In the genomic region with DNA sequence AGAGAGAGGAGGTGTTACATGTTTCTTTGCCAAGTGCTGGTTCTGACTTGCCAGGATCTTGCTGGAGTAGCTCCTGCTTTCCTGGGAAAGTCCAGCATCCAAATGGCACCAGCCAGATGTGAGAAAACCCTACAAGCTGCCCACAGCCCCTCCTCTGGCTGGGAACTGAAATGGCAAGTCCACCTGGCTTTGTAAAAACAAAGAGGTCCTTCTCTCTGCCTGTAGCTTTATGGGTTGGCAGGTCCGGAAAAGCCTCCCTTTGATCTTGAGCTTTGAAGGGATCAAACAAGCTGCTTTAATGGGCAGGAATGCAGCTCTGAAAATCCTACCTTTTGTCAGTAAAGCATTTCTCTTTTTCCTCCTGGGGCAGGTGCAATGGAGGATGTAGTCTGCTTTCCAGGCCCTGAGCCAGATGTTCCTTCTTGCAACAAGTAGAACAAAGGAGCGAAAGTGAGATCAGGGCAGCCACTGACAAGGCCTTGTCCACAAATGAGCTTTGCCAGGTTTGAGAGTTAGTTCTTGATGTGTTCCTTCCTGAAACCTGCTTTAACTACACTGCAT, we compare ENCODE assay signal across 1 cellular context.
A peak's percentile ranks its signal among the peaks of the same experiment; 100 is the strongest.
TF ChIP-seq lines count a peak whose summit lies in the region.

No MANE protein-coding gene starts in this region.

TF ChIP-seq in HepG2, 621 proteins besides CTCF, POLR2A, EP300 and RAD21 (continued from another document):
- TF ChIP-seq HDAC1 (CRISPR knock-in tag; IDR thresholded peaks at IDR 0.05) (peak; percentile 46; the same call in 1 of the 2 replicates), REPIN1 (CRISPR knock-in tag; IDR thresholded peaks at IDR 0.05; ENCODE audit: borderline replicate concordance, low read depth) (no peak), ZHX1 (CRISPR knock-in tag; IDR thresholded peaks at IDR 0.05; ENCODE audit: low read depth) (no peak), PLSCR1 (CRISPR knock-in tag; IDR thresholded peaks at IDR 0.05; ENCODE audit: borderline replicate concordance) (no peak), SRF (IDR thresholded peaks at IDR 0.05; ENCODE audit: low read depth, low read length) (no peak), NR2F6 (IDR thresholded peaks at IDR 0.05) (no peak), NR2F6 (CRISPR knock-in tag; IDR thresholded peaks at IDR 0.05) (peak; percentile 47; the same call in 1 of the 2 replicates), HNF4G (IDR thresholded peaks at IDR 0.05; ENCODE audit: borderline replicate concordance, low read depth, low read length) (peak; percentile 32; the same call in 1 of the 2 replicates), HNF4G (CRISPR knock-in tag; IDR thresholded peaks at IDR 0.05; ENCODE audit: borderline replicate concordance, low read depth) (no peak), NFYC (CRISPR knock-in tag; IDR thresholded peaks at IDR 0.05) (no peak), IRF9 (CRISPR knock-in tag; IDR thresholded peaks at IDR 0.05; ENCODE audit: borderline replicate concordance) (no peak), ZSCAN31 (CRISPR knock-in tag; IDR thresholded peaks at IDR 0.05; ENCODE audit: low read depth) (no peak), POLR2G (IDR thresholded peaks at IDR 0.05; ENCODE audit: low read depth, low read length) (no peak), TAF1 (CRISPR knock-in tag; IDR thresholded peaks at IDR 0.05) (no peak), ZNF790 (CRISPR knock-in tag; IDR thresholded peaks at IDR 0.05; ENCODE audit: borderline replicate concordance) (no peak)
- TF ChIP-seq, protein P1, sequence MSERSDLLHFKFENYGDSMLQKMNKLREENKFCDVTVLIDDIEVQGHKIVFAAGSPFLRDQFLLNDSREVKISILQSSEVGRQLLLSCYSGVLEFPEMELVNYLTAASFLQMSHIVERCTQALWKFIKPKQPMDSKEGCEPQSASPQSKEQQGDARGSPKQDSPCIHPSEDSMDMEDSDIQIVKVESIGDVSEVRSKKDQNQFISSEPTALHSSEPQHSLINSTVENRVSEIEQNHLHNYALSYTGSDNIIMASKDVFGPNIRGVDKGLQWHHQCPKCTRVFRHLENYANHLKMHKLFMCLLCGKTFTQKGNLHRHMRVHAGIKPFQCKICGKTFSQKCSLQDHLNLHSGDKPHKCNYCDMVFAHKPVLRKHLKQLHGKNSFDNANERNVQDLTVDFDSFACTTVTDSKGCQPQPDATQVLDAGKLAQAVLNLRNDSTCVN (CRISPR knock-in tag; IDR thresholded peaks at IDR 0.05; ENCODE audit: borderline replicate concordance), result no peak
- TF ChIP-seq, protein P2, sequence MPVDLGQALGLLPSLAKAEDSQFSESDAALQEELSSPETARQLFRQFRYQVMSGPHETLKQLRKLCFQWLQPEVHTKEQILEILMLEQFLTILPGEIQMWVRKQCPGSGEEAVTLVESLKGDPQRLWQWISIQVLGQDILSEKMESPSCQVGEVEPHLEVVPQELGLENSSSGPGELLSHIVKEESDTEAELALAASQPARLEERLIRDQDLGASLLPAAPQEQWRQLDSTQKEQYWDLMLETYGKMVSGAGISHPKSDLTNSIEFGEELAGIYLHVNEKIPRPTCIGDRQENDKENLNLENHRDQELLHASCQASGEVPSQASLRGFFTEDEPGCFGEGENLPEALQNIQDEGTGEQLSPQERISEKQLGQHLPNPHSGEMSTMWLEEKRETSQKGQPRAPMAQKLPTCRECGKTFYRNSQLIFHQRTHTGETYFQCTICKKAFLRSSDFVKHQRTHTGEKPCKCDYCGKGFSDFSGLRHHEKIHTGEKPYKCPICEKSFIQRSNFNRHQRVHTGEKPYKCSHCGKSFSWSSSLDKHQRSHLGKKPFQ (CRISPR knock-in tag; IDR thresholded peaks at IDR 0.05; ENCODE audit: insufficient replicate concordance), result no peak
- TF ChIP-seq, protein P3, sequence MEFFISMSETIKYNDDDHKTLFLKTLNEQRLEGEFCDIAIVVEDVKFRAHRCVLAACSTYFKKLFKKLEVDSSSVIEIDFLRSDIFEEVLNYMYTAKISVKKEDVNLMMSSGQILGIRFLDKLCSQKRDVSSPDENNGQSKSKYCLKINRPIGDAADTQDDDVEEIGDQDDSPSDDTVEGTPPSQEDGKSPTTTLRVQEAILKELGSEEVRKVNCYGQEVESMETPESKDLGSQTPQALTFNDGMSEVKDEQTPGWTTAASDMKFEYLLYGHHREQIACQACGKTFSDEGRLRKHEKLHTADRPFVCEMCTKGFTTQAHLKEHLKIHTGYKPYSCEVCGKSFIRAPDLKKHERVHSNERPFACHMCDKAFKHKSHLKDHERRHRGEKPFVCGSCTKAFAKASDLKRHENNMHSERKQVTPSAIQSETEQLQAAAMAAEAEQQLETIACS (CRISPR knock-in tag; IDR thresholded peaks at IDR 0.05), result no peak
